In the genomic region with DNA sequence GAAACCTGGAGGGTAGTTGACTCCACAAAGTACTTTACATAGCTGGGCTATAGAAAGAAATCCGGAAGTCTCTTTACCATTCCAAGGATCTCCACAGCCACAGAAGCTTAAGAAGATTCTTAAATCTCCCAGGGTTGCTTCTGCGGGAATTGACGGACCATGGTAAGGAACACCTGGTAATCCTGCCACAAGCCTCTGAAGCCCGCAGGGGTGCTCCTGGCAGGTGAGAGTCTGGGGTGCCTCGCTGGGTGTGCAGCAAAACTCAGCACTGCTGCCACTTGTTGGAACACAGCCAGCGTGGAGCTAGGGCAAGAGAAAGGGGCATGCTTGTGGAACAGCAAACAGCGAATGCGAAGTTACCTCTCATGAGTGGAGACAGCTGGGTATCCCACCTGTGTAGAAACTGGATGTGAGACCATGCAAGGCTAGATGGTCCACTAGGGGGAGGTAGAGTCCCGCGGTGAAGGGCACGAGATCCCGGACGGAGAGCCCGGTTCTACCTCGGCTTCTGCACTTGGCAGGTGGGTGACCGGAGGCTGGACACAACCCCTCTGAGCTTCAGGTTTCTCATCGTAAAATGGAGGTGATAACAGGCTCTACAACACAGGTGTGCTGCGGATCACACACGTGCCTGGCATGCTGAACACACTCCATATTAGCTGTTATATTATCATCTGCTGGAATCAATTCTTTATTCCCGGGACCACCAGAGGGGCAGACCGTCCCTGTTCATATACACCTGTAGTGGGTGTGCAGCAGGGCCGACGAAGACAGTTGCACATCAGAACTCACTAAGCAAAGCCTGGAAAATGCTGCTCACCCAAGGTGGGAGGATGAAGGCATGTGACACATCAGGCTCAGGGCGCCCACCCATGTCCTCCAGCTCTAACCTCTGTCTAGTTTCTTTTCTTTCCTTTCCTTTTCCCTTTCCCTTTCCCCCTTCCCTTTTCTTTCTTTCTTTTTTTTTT, we compare ENCODE assay signal across 8 cellular contexts. TPM values are rescaled to one million over a fixed set of nuclear protein-coding genes. Genes with fewer than 3 reads are reported as not detected.
A peak's percentile ranks its signal among the peaks of the same experiment; 100 is the strongest.
DNase-seq lines count a peak whose midpoint lies in the region; ATAC-seq and TF ChIP-seq lines count a peak whose summit lies in the region.

No MANE protein-coding gene starts in this region.

- no peak overlapping the region for H3K27ac ChIP-seq in upper lobe of right lung

- peak; percentile 92 for TF ChIP-seq CTCF in upper lobe of right lung (IDR thresholded peaks at IDR 0.05)

- H3K4me3 ChIP-seq in upper lobe of right lung, result no peak overlapping the region

- H3K9me3 ChIP-seq in upper lobe of right lung, result no peaks in the 10 kb centered on the region

- DNase-seq in DMS79 treated with DMSO at 0.1 percent for 48 hours (lab: John Stamatoyannopoulos, UW), result peak; percentile 94
- peak; percentile 39 for DNase-seq in LHCN-M2 (ENCODE audit: low read depth)
- DNase-seq in SHP77 treated with DMSO at 0.1 percent for 48 hours (lab: John Stamatoyannopoulos, UW), result peak; percentile 76
- peak; percentile 28 to 69 (median 50) for DNase-seq in activated naive CD4-positive, alpha-beta T cell (lab: John Stamatoyannopoulos, UW)
- DNase-seq in glomerular visceral epithelial cell (ENCODE audit: extremely low spot score), result peak; percentile 68
- DNase-seq in posterior cingulate gyrus, result peak; percentile 31 to 95 (median 74)
- DNase-seq in upper lobe of right lung, result peak; percentile 79

- peak; percentile 85 for ATAC-seq in GM21723 (IDR thresholded peaks at IDR 0.05; ENCODE audit: unreplicated experiment)
- ATAC-seq in upper lobe of right lung, result peak; percentile 98

- no peaks in the 10 kb centered on the region for H3K4me1 ChIP-seq in upper lobe of right lung

- intact Hi-C loops in posterior cingulate gyrus (cut with DNase I) (loop anchor here (1.0 kb wide), 2 partner anchors 90 to 261 kb away; no protein-coding TSS in a partner anchor), upper lobe of right lung (cut with DNase I) (loop anchor here (5.0 kb wide), 1 partner anchor 261 kb away; no protein-coding TSS in a partner anchor)

- no peaks in the 10 kb centered on the region for H3K36me3 ChIP-seq in upper lobe of right lung

- H3K27me3 ChIP-seq in upper lobe of right lung, result peaks cover 17% of the 10 kb centered on the region

RNA-seq across cellular contexts. Expression of a gene that starts 24.1 kb away (rescaled TPM):
- 46.9 and 54.7 TPM in 2 replicates for total RNA-seq in LHCN-M2 (2014; rRNA removed)
- 38.7 TPM for polyA plus RNA-seq in LHCN-M2 (2012)
- 50.2 TPM for total RNA-seq in upper lobe of right lung

Comparison
In these comparisons a context has a peak if more than half of its experiments do, and no peak if none do; other contexts are left out.
1. DNase-seq: peak in every context shown above with its lines; median percentile 94 in DMS79 treated with DMSO at 0.1 percent for 48 hours; 79 in upper lobe of right lung; 76 in SHP77 treated with DMSO at 0.1 percent for 48 hours; 74 in posterior cingulate gyrus; 68 in glomerular visceral epithelial cell; 50 in activated naive CD4-positive, alpha-beta T cell; 39 in LHCN-M2.